25 cellular contexts compared by ENCODE assay signal in genomic region chr7:27889800-27890199, GRCh38.
A peak's percentile ranks its signal among the peaks of the same experiment; 100 is the strongest.
DNase-seq lines count a peak whose midpoint lies in the region; ATAC-seq, FAIRE-seq and TF ChIP-seq lines count a peak whose summit lies in the region.
"Had no signal": no experiment of that assay in that cellular context is flagged by ENCODE, and none has a peak within 500 bp of the region (broad histone marks: within the 10 kb centered on the region; RNA-seq: fewer than 3 reads in every experiment).

No MANE protein-coding gene starts in this region.

- peaks cover 9% of the 10 kb centered on the region for H3K36me3 Mint-ChIP-seq in natural killer cell treated with Interleukin-12 subunit alpha and Interleukin-12 subunit beta and Interleukin-15 and Interleukin-18, amount 100 ng/mL, for 72 hours

- POLR2A ChIA-PET in GM12878 (lab: Charles Lee) = interaction anchor here (1.2 kb wide), 1 partner anchor 16 kb away, joined by 3 read pairs; no protein-coding TSS in a partner anchor

- H3K4me2 ChIP-seq in KMS-11 = peak overlapping the region; percentile 51
- peak overlapping the region; percentile 50 for H3K4me2 ChIP-seq in GM12878 (ENCODE audit: control insufficient read depth, insufficient read depth)
- H3K4me2 ChIP-seq: GM23338 had no signal

- no peak for TF ChIP-seq RAD21 in GM12878 (IDR thresholded peaks at IDR 0.05; ENCODE audit: insufficient read depth, low read depth, low read length)

- H2AFZ ChIP-seq in KMS-11 (ENCODE audit: low read depth) (no peak overlapping the region), GM12878 (ENCODE audit: control insufficient read depth, low read depth, low read length) (no peak overlapping the region; the same call in 1 of the 2 replicates)
- H2AFZ ChIP-seq: GM23338 had no signal

- H3K4me3 Mint-ChIP-seq in natural killer cell treated with Interleukin-12 subunit alpha and Interleukin-12 subunit beta and Interleukin-15 and Interleukin-18, amount 100 ng/mL, for 72 hours = peak overlapping the region; percentile 2
- H3K4me3 Mint-ChIP-seq: B cell; CD8-positive, alpha-beta memory T cell; GM23338; T-helper 17 cell had no signal

- SMC1A ChIA-PET in GM12878 (lab: Charles Lee; ENCODE audit: uncharacterized antibody, unreplicated experiment) = interaction anchor here (0.7 to 1.7 kb wide), 7 partner anchors 10 to 66 kb away, joined by 3 to 5 read pairs (median 4); no protein-coding TSS in a partner anchor

- H3K9me3 Mint-ChIP-seq in natural killer cell treated with Interleukin-12 subunit alpha and Interleukin-12 subunit beta and Interleukin-15 and Interleukin-18, amount 100 ng/mL, for 72 hours = peaks cover 3% of the 10 kb centered on the region
- H3K9me3 Mint-ChIP-seq: CD8-positive, alpha-beta memory T cell; GM23338 had no signal

- TF ChIP-seq EP300 in GM12878 (IDR thresholded peaks at IDR 0.05; ENCODE audit: borderline replicate concordance in 1 of 2, control insufficient read depth in 1 of 2, low read depth in 2 of 2, low read length in 2 of 2) = no peak

- RAD21 ChIA-PET in GM12878 (lab: Charles Lee; ENCODE audit: unreplicated experiment) = interaction anchor here (1.3 to 1.7 kb wide), 2 partner anchors 31 to 694 kb away, joined by 3 to 5 read pairs; no protein-coding TSS in a partner anchor

- H3K4me1 ChIP-seq in KMS-11 (ENCODE audit: low read depth, poor library complexity, severe bottlenecking) (peaks cover 32% of the 10 kb centered on the region), GM12878 (ENCODE audit: control insufficient read depth, insufficient read depth, low read length) (peaks cover 10% of the 10 kb centered on the region)
- H3K4me1 ChIP-seq: HAP-1, Peyer's patch, SJCRH30 had no signal

- CTCF ChIA-PET in GM12878 (lab: Yijun Ruan, JAX) = interaction anchor here (0.6 to 2.3 kb wide), 3 partner anchors 26 to 694 kb away, joined by 3 to 11 read pairs (median 3); no protein-coding TSS in a partner anchor

- peak overlapping the region in 1 of 2 donors; percentile 38 for H3K27ac Mint-ChIP-seq in natural killer cell treated with Interleukin-12 subunit alpha and Interleukin-12 subunit beta and Interleukin-15 and Interleukin-18, amount 100 ng/mL, for 72 hours
- H3K27ac Mint-ChIP-seq: B cell, GM23338, T-helper 17 cell had no signal

- DNase-seq in GM12878 (ENCODE audit: low read depth, low spot score) = no peak
- DNase-seq in natural killer cell treated with Interleukin-12 subunit alpha and Interleukin-12 subunit beta and Interleukin-15 and Interleukin-18, amount 100 ng/mL, for 72 hours (ENCODE audit: low spot score) = no peak
- DNase-seq in G401 (ENCODE audit: low spot score) = no peak
- DNase-seq: CD8-positive, alpha-beta memory T cell; Kasumi-1; NCI-H1105; NCI-H1436 treated with DMSO at 0.1 percent for 48 hours; NCI-H1930; NCI-H446; NCI-H526; NCI-H82; Peyer's patch; SJCRH30; T-helper 17 cell; T1000 had no signal

- H3K79me2 ChIP-seq in KMS-11 (ENCODE audit: insufficient read depth, low read depth) = no peaks in the 10 kb centered on the region
- no peaks in the 10 kb centered on the region for H3K79me2 ChIP-seq in GM12878 (ENCODE audit: control insufficient read depth, insufficient read depth, low read length)

- H3K9ac ChIP-seq in KMS-11 (no peak overlapping the region), GM12878 (ENCODE audit: control insufficient read depth, insufficient read depth, low read length) (no peak overlapping the region)

- H3K27ac ChIP-seq in KMS-11 = no peak overlapping the region
- no peak overlapping the region for H3K27ac ChIP-seq in GM12878 (ENCODE audit: control insufficient read depth, insufficient read depth)
- H3K27ac ChIP-seq: C4-2B, Peyer's patch, SJCRH30 had no signal

- WGBS in GM12878 (ENCODE audit: insufficient coverage, insufficient replicate concordance, low lambda C conversion rate, missing lambda C conversion rate) = 54% methylated on average over 3 of the region's 3 CpGs

- H3K36me3 ChIP-seq in KMS-11 (ENCODE audit: insufficient read depth) (no peaks in the 10 kb centered on the region), GM12878 (ENCODE audit: control insufficient read depth in 2 of 2, insufficient read depth in 2 of 2, low read length in 1 of 2) (no peaks in the 10 kb centered on the region)
- H3K36me3 ChIP-seq: HAP-1, Peyer's patch, SJCRH30 had no signal

- H3K27me3 ChIP-seq in KMS-11 (ENCODE audit: insufficient read depth, low read depth) (no peaks in the 10 kb centered on the region), GM12878 (replicated peaks in 1 of 2; ENCODE audit: control insufficient read depth in 2 of 2, insufficient read depth in 2 of 2, low read length in 1 of 2) (no peaks in the 10 kb centered on the region)
- H3K27me3 ChIP-seq: Peyer's patch, SJCRH30 had no signal

- in situ Hi-C loops in GM12878 (cut with MboI) (no loop called here), G401 (cut with HindIII; ENCODE audit: low sequenced_read_pairs) (no loop called here)

- intact Hi-C loops in GM12878 (cut with micrococcal nuclease; ENCODE audit: unreplicated experiment) = no loop called here

- FAIRE-seq in GM12878 (lab: Jason Lieb, UNC) = no peak
- FAIRE-seq: HepG2 had no signal

- TF ChIP-seq POLR2A in GM12878 (IDR thresholded peaks at IDR 0.05; ENCODE audit: low read depth, low read length) = no peak

- TF ChIP-seq CTCF in KMS-11 (conservative IDR thresholded peaks at IDR 0.05; ENCODE audit: low read depth, low read length) (no peak), GM12878 (IDR thresholded peaks at IDR 0.05 in 2 of 3, conservative IDR thresholded peaks at IDR 0.05 in 1 of 3; ENCODE audit: control insufficient read depth in 2 of 3, extremely low read depth in 1 of 3, insufficient read depth in 1 of 3, low read depth in 3 of 3, low read length in 3 of 3) (no peak)

- H3K4me3 ChIP-seq in KMS-11 (IDR thresholded peaks at IDR 0.05; ENCODE audit: insufficient read depth, low read depth, low read length) (no peak overlapping the region), GM12878 (no peak overlapping the region)
- H3K4me3 ChIP-seq: GM23338, HAP-1, Peyer's patch, SJCRH30 had no signal

- no peaks in the 10 kb centered on the region for H3K27me3 Mint-ChIP-seq in natural killer cell treated with Interleukin-12 subunit alpha and Interleukin-12 subunit beta and Interleukin-15 and Interleukin-18, amount 100 ng/mL, for 72 hours
- H3K27me3 Mint-ChIP-seq: B cell, T-helper 17 cell had no signal

- no peaks in the 10 kb centered on the region for H3K9me3 ChIP-seq in GM12878 (replicated peaks; ENCODE audit: control insufficient read depth, insufficient read depth, low read length)
- H3K9me3 ChIP-seq: HAP-1, Peyer's patch, SJCRH30 had no signal

- peak; percentile 16 for ATAC-seq in GM21528 (IDR thresholded peaks at IDR 0.05; ENCODE audit: low FRiP score, unreplicated experiment)
- ATAC-seq in GM12878 = 0 out of 3 replicates have a peak, but pooled peaks have one; percentile 20
- ATAC-seq in natural killer cell treated with Interleukin-12 subunit alpha and Interleukin-12 subunit beta and Interleukin-15 and Interleukin-18, amount 100 ng/mL, for 72 hours = no peak
- no peak for ATAC-seq in HG03460 (IDR thresholded peaks at IDR 0.05; ENCODE audit: unreplicated experiment)
- ATAC-seq in GM19397 (IDR thresholded peaks at IDR 0.05; ENCODE audit: unreplicated experiment) = no peak
- ATAC-seq: GM23338, HepG2, SK-N-SH treated with all-trans-retinoic acid at 6 μM for 48 hours, T-helper 17 cell had no signal

- H3K4me1 Mint-ChIP-seq in natural killer cell treated with Interleukin-12 subunit alpha and Interleukin-12 subunit beta and Interleukin-15 and Interleukin-18, amount 100 ng/mL, for 72 hours (ENCODE audit: low read depth in 2 of 2) = peaks cover 23 to 24% of the 10 kb centered on the region in 2 donors
- H3K4me1 Mint-ChIP-seq: T-helper 17 cell had no signal

- H4K20me1 ChIP-seq in KMS-11 (ENCODE audit: insufficient read depth) = no peaks in the 10 kb centered on the region
- no peaks in the 10 kb centered on the region for H4K20me1 ChIP-seq in GM12878 (ENCODE audit: control insufficient read depth, insufficient read depth)

- no TSS peak for BruUV-seq in GM12878 (replicated peaks; lab: Mats Ljungman, UMichigan)

TF ChIP-seq in GM12878, 131 proteins besides CTCF, POLR2A, EP300 and RAD21 (continues in another document):
- TF ChIP-seq SP1 (IDR thresholded peaks at IDR 0.05; ENCODE audit: low read depth, low read length) (no peak), YBX1 (IDR thresholded peaks at IDR 0.05) (no peak), NR2C1 (IDR thresholded peaks at IDR 0.05) (no peak), ASH2L (IDR thresholded peaks at IDR 0.05; ENCODE audit: borderline replicate concordance, low read depth) (no peak), SMC3 (IDR thresholded peaks at IDR 0.05; ENCODE audit: borderline replicate concordance, low read length) (no peak), NFIC (IDR thresholded peaks at IDR 0.05; ENCODE audit: low read depth, low read length) (no peak), BCL3 (IDR thresholded peaks at IDR 0.05; ENCODE audit: borderline replicate concordance, insufficient read depth, low read depth, low read length, poor library complexity, severe bottlenecking) (no peak), HDAC2 (IDR thresholded peaks at IDR 0.05) (no peak), RFX5 (IDR thresholded peaks at IDR 0.05; ENCODE audit: low read depth, low read length) (no peak), EGR1 (IDR thresholded peaks at IDR 0.05; ENCODE audit: borderline replicate concordance in 1 of 2, low read depth in 2 of 2, low read length in 2 of 2) (no peak), IRF3 (IDR thresholded peaks at IDR 0.05) (no peak), PAX5 (IDR thresholded peaks at IDR 0.05; ENCODE audit: borderline replicate concordance, low read depth, low read length) (no peak), SUZ12 (IDR thresholded peaks at IDR 0.05; ENCODE audit: unreplicated experiment) (no peak), CHD2 (IDR thresholded peaks at IDR 0.05; ENCODE audit: borderline replicate concordance, low read depth, low read length) (no peak)

Comparison
In these comparisons a context has a peak if more than half of its experiments do, and no peak if none do; other contexts are left out.
1. ATAC-seq: peak in GM21528 (single experiment) and GM12878 (single experiment); none in natural killer cell treated with Interleukin-12 subunit alpha and Interleukin-12 subunit beta and Interleukin-15 and Interleukin-18, amount 100 ng/mL, for 72 hours (0 of 2), HG03460 (single experiment) and GM19397 (single experiment).